ENCODE assay signal across 2 cellular contexts in genomic region chr7:100852048-100852872, GRCh38.
TF ChIP-seq lines count a peak whose summit lies in the region.

SLC12A9 (plus strand) TSS chr7:100852713; CDS start chr7:100854198, 1,485 bp downstream.

TF ChIP-seq in A549, 52 proteins besides CTCF, POLR2A, EP300 and RAD21 (continued from another document):
- no peak for TF ChIP-seq BCL3 (IDR thresholded peaks at IDR 0.05)
- 0 out of 2 replicates have a peak, but pooled peaks have one; percentile 28 for TF ChIP-seq KDM1A (IDR thresholded peaks at IDR 0.05; ENCODE audit: low read depth)
- TF ChIP-seq ZNF302 (CRISPR knock-in tag; IDR thresholded peaks at IDR 0.05): no peak
- peak; percentile 98 for TF ChIP-seq MAX (IDR thresholded peaks at IDR 0.05)
- peak; percentile 49; the same call in 1 of the 2 replicates for TF ChIP-seq E2F6 (IDR thresholded peaks at IDR 0.05; ENCODE audit: borderline replicate concordance, low read depth)
- TF ChIP-seq BHLHE40 (IDR thresholded peaks at IDR 0.05; ENCODE audit: low read depth, low read length): no peak
- peak; percentile 72 for TF ChIP-seq MYC (IDR thresholded peaks at IDR 0.05; ENCODE audit: borderline replicate concordance, low read length)
- no peak for TF ChIP-seq CHD2 (IDR thresholded peaks at IDR 0.05; ENCODE audit: low read length, partially characterized antibody)
- peak; percentile 38; the same call in 1 of the 2 replicates for TF ChIP-seq PHF8 (IDR thresholded peaks at IDR 0.05; ENCODE audit: borderline replicate concordance, low read depth)

TF ChIP-seq in WTC11, 78 proteins besides CTCF, POLR2A, EP300 and RAD21 (continued from another document):
- TF ChIP-seq AFF4 (CRISPR knock-in tag; IDR thresholded peaks at IDR 0.05; ENCODE audit: borderline replicate concordance) (no peak; the same call in 1 of the 2 replicates), MAX (CRISPR knock-in tag; IDR thresholded peaks at IDR 0.05) (peak; percentile 98), TP53 (CRISPR knock-in tag; IDR thresholded peaks at IDR 0.05) (0 out of 2 replicates have a peak, but pooled peaks have one; percentile 38), USF1 (CRISPR knock-in tag; IDR thresholded peaks at IDR 0.05) (0 out of 2 replicates have a peak, but pooled peaks have one; percentile 42), SP1 (CRISPR knock-in tag; conservative IDR thresholded peaks at IDR 0.05) (peak; percentile 85), FOXJ3 (CRISPR knock-in tag; IDR thresholded peaks at IDR 0.05; ENCODE audit: borderline replicate concordance) (no peak), NFYB (CRISPR knock-in tag; conservative IDR thresholded peaks at IDR 0.05; ENCODE audit: low read depth) (peak; percentile 62), ETV6 (CRISPR knock-in tag; IDR thresholded peaks at IDR 0.05) (peak; percentile 61), ZNF281 (CRISPR knock-in tag; IDR thresholded peaks at IDR 0.05) (peak; percentile 70; the same call in 1 of the 2 replicates), CREM (CRISPR knock-in tag; IDR thresholded peaks at IDR 0.05) (peak; percentile 51; the same call in 1 of the 2 replicates), FOXP4 (CRISPR knock-in tag; IDR thresholded peaks at IDR 0.05) (0 out of 2 replicates have a peak, but pooled peaks have one; percentile 61), ZNF263 (CRISPR knock-in tag; IDR thresholded peaks at IDR 0.05; ENCODE audit: low read depth) (0 out of 2 replicates have a peak, but pooled peaks have one; percentile 13), ZNF317 (CRISPR knock-in tag; IDR thresholded peaks at IDR 0.05; ENCODE audit: borderline replicate concordance, low read depth) (0 out of 2 replicates have a peak, but pooled peaks have one; percentile 13)
